ENCODE assay signal across 8 cellular contexts in the genomic region with DNA sequence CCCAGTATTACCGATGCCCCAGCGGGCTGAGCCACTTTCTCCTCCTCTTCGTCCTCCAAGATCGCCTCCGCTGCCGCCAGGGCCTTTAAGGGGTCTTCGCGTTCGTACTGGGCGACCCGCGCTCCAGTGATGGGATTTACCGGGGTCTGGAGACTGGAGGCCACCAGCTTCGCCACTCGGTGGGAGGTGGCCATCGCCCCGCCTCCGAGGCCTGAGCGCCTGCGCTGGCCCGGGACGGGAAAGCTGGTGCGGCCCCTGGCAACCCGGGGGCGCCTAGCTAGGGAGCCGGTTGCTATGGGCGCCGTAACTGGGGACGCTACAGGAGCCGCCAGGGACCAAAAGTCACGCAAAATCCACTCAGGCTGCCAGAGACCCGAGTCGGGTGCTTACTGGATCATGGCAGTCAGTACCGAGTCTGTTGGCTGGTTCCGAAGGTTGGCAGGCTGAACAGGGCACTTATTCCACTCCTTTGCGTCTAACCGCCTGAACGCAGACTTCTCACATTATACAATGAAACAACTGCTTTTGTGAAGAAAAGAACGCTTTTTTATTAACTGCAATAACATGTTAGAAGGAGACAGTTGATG. TPM values are rescaled to one million over a fixed set of nuclear protein-coding genes. Genes with fewer than 3 reads are reported as not detected.
DNase-seq lines count a peak whose midpoint lies in the region; ATAC-seq and TF ChIP-seq lines count a peak whose summit lies in the region.

A gene with protein sequence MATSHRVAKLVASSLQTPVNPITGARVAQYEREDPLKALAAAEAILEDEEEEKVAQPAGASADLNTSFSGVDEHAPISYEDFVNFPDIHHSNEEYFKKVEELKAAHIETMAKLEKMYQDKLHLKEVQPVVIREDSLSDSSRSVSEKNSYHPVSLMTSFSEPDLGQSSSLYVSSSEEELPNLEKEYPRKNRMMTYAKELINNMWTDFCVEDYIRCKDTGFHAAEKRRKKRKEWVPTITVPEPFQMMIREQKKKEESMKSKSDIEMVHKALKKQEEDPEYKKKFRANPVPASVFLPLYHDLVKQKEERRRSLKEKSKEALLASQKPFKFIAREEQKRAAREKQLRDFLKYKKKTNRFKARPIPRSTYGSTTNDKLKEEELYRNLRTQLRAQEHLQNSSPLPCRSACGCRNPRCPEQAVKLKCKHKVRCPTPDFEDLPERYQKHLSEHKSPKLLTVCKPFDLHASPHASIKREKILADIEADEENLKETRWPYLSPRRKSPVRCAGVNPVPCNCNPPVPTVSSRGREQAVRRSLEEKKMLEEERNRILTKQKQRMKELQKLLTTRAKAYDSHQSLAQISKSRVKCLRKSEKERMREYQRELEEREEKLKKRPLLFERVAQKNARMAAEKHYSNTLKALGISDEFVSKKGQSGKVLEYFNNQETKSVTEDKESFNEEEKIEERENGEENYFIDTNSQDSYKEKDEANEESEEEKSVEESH (minus strand): TSS at position 213 of the 587 bp plus-strand sequence. CDS start 19 bp downstream, at position 194.

- H3K4me1 Mint-ChIP-seq in progenitor cell of endocrine pancreas (ENCODE audit: low read depth) = peaks cover 7% of the 10 kb centered on the region

- DNase-seq in GM13976 (ENCODE audit: low spot score) (peak; percentile 92), NCI-H1417 (lab: John Stamatoyannopoulos, UW) (peak; percentile 93 to 97 (median 97)), T follicular helper cell (ENCODE audit: low read depth) (peak; percentile 56), amniotic epithelial cell (ENCODE audit: low read depth) (peak; percentile 78), left cardiac atrium (peak; percentile 94), progenitor cell of endocrine pancreas (ENCODE audit: low spot score, unreplicated experiment) (peak; percentile 67), upper lobe of right lung (peak; percentile 94)

- no peaks in the 10 kb centered on the region for H3K36me3 ChIP-seq in upper lobe of right lung

- peak within 1 kb of the TSS; percentile 80 for H3K4me3 Mint-ChIP-seq in progenitor cell of endocrine pancreas (ENCODE audit: low read depth)

- H3K27ac ChIP-seq in upper lobe of right lung = peak within 1 kb of the TSS; percentile 73

- intact Hi-C loops in left cardiac atrium (cut with DNase I) = loop anchor here in 1 of 2 donors (10.0 kb wide), 1 partner anchor 329 kb away; no protein-coding TSS in a partner anchor
- intact Hi-C loops in upper lobe of right lung (cut with DNase I) = no loop called here

- no peaks in the 10 kb centered on the region for H3K27me3 ChIP-seq in upper lobe of right lung

- H3K27ac Mint-ChIP-seq in progenitor cell of endocrine pancreas = peak within 1 kb of the TSS; percentile 98

- H3K9me3 Mint-ChIP-seq in progenitor cell of endocrine pancreas (ENCODE audit: low read depth) = no peaks in the 10 kb centered on the region

- H3K9me3 ChIP-seq in upper lobe of right lung = no peaks in the 10 kb centered on the region

- ATAC-seq in HG02798 (IDR thresholded peaks at IDR 0.05; ENCODE audit: poor library complexity, unreplicated experiment) (peak; percentile 81), left cardiac atrium (peak; percentile 96 to 97), upper lobe of right lung (peak; percentile 93)

- H3K4me1 ChIP-seq in upper lobe of right lung = peaks cover 10% of the 10 kb centered on the region

- H3K36me3 Mint-ChIP-seq in progenitor cell of endocrine pancreas (ENCODE audit: insufficient read depth) = no peaks in the 10 kb centered on the region

- in situ Hi-C loops in GM13976 (cut with MboI; ENCODE audit: low sequenced_read_pairs, unreplicated experiment) = no loop called here

- no peak for TF ChIP-seq CTCF in GM13976 (IDR thresholded peaks at IDR 0.05; ENCODE audit: borderline replicate concordance, control extremely low read depth, extremely low read depth, insufficient read depth, missing control alignments)
- TF ChIP-seq CTCF in progenitor cell of endocrine pancreas (IDR thresholded peaks at IDR 0.05; ENCODE audit: unreplicated experiment) = no peak
- no peak for TF ChIP-seq CTCF in upper lobe of right lung (IDR thresholded peaks at IDR 0.05)

- H3K4me3 ChIP-seq in upper lobe of right lung = peak within 1 kb of the TSS; percentile 75

- H3K27me3 Mint-ChIP-seq in progenitor cell of endocrine pancreas = no peaks in the 10 kb centered on the region

RNA-seq across cellular contexts. Expression of the gene that starts here (rescaled TPM):
- 1 to 10 TPM in 1 of 2 donors, under 1 TPM in 1; 0.74 to 1.5 TPM for total RNA-seq in left cardiac atrium
- total RNA-seq in progenitor cell of endocrine pancreas = 19.0 and 23.7 TPM in 2 replicates
- 1.5 TPM for total RNA-seq in upper lobe of right lung

Comparison
In these comparisons a context has a peak if more than half of its experiments do, and no peak if none do; other contexts are left out.
1. Peak in every context shown above with its lines: DNase-seq, ATAC-seq, H3K4me3 ChIP-seq and H3K27ac ChIP-seq.